In genomic region chr3:13122101-13123055, GRCh38 we compare ENCODE assay signal across 1 cellular context.
TF ChIP-seq lines count a peak whose summit lies in the region.

No MANE protein-coding gene starts in this region.

TF ChIP-seq in HepG2, 621 proteins besides CTCF, POLR2A, EP300 and RAD21 (continued from another document):
- TF ChIP-seq GABPA (IDR thresholded peaks at IDR 0.05; ENCODE audit: low read depth, low read length) (no peak), GABPA (CRISPR knock-in tag; IDR thresholded peaks at IDR 0.05; ENCODE audit: low read depth) (no peak)
